ENCODE assay signal across 35 cellular contexts in the genomic region with DNA sequence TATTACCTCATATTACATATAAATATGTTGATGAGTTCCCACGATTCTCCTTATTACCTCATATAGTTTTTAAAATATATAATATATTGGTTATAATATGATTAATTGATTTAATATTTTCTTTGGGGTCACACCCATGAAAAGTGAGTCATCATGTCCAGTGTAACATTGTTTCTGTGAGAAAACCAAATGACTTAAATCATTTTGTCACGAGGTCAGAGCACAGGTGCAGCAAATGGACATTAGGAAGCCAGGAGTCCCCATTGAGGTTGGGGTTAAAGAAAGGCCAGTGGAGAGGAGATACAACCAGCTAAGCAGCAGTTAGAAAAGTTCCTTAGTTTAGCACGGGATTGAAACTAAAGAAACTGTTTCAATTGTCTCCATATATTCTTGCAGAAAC.
"Had no signal": no experiment of that assay in that cellular context is flagged by ENCODE, and none has a peak within 500 bp of the region (broad histone marks: within the 10 kb centered on the region; RNA-seq: fewer than 3 reads in every experiment).

No MANE protein-coding gene starts in this region.

- H3K9me3 ChIP-seq: MG63 had no signal

- H3K27me3 ChIP-seq: MG63 had no signal

- DNase-seq: Karpas-422, Kasumi-1, MG63, MM.1S, MV-4-11, NCI-H1048, NCI-H1092, NCI-H1092 treated with DMSO at 0.1 percent for 48 hours, NCI-H1105, NCI-H1105 treated with DMSO at 0.1 percent for 48 hours, NCI-H1417, NCI-H1417 treated with DMSO at 0.1 percent for 48 hours, NCI-H1436, NCI-H1436 treated with DMSO at 0.1 percent for 48 hours, NCI-H146, NCI-H1694, NCI-H1694 treated with DMSO at 0.1 percent for 48 hours, NCI-H187, NCI-H187 treated with DMSO at 0.1 percent for 48 hours, NCI-H1930, NCI-H2029, NCI-H2029 treated with DMSO at 0.1 percent for 48 hours, NCI-H2081, NCI-H2081 treated with DMSO at 0.1 percent for 48 hours, NCI-H2107, NCI-H2171, NCI-H2171 treated with DMSO at 0.1 percent for 48 hours, NCI-H2227 treated with DMSO at 0.1 percent for 48 hours, NCI-H226, NCI-H345, NCI-H446, NCI-H446 treated with DMSO at 0.1 percent for 48 hours, NCI-H510A, NCI-H510A treated with DMSO at 0.1 percent for 48 hours, NCI-H524 treated with DMSO at 0.1 percent for 48 hours had no signal

- H3K4me3 ChIP-seq: MG63 had no signal

- H3K36me3 ChIP-seq: MG63 had no signal
